ENCODE assay signal across 18 cellular contexts in the genomic region with DNA sequence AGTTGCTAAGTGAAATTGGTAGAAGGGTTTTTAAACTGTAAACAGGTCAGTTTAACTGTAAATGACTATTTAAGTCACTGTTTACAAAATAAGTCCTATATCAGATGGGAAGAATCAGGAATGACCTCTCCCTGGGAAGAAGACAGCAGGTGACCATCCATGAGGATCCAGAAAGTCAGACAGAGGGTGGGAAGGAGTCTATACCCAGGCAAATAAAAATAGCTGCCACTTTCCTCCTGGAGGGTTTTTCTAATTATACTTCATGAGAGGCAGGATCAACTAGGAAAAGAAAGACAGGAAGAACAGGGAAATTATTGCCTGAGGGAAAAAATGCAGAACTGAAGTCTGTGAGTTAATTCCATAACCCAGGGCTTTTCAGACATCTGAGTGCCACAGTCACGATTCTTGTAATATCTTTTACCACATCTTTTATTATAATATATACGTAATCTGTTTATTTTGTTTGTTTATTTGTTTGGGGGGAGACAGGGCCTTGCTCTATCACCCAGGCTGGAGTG. TPM values are rescaled to one million over a fixed set of nuclear protein-coding genes. Genes with fewer than 3 reads are reported as not detected.
DNase-seq lines count a peak whose midpoint lies in the region; ATAC-seq and TF ChIP-seq lines count a peak whose summit lies in the region.
"Had no signal": no experiment of that assay in that cellular context is flagged by ENCODE, and none has a peak within 500 bp of the region (broad histone marks: within the 10 kb centered on the region; RNA-seq: fewer than 3 reads in every experiment).

No MANE protein-coding gene starts in this region.

- DNase-seq in left ventricle myocardium superior (no peak), heart left ventricle (no peak), DMS53 treated with DMSO at 0.1 percent for 48 hours (lab: John Stamatoyannopoulos, UW; ENCODE audit: unreplicated experiment) (no peak), upper lobe of left lung (no peak), hypothalamus (lab: John Stamatoyannopoulos, UW) (no peak)
- DNase-seq: BE2C; CD4-positive, alpha-beta memory T cell; HCEC 1CT; KBM-7; MV-4-11; NCI-H187; NCI-H2107; NCI-H226; NCI-H524 treated with DMSO at 0.1 percent for 48 hours; PC-3 had no signal

- H3K9ac ChIP-seq in iPS-20b (ENCODE audit: low read depth, low read length) = peak overlapping the region; percentile 24; the same call in 1 of the 2 replicates

- 55 to 72% (median 64%) methylated on average over 2 of the region's 2 CpGs for WGBS in heart left ventricle, 4 donors
- WGBS in upper lobe of left lung, 2 donors = 45 to 55% methylated on average over 2 of the region's 2 CpGs

- TF ChIP-seq EP300 in upper lobe of left lung (IDR thresholded peaks at IDR 0.05) = no peak

- peak; percentile 53 for ATAC-seq in left ventricle myocardium superior
- ATAC-seq in heart left ventricle = no peak
- no peak for ATAC-seq in upper lobe of left lung (ENCODE audit: low FRiP score in 2 of 2)
- ATAC-seq: PC-3 had no signal

- TF ChIP-seq POLR2A in heart left ventricle (IDR thresholded peaks at IDR 0.05) (no peak), upper lobe of left lung (IDR thresholded peaks at IDR 0.05) (no peak)

- H3K4me1 ChIP-seq in heart left ventricle (peaks cover 0 to 26% (median 9%) of the 10 kb centered on the region in 12 donors), iPS-20b (ENCODE audit: insufficient read depth, low read length) (peaks cover 32% of the 10 kb centered on the region), upper lobe of left lung (peaks cover 12 to 25% (median 18%) of the 10 kb centered on the region in 4 donors)
- H3K4me1 ChIP-seq: BE2C had no signal

- intact Hi-C loops in left ventricle myocardium superior (cut with micrococcal nuclease) = no loop called here
- intact Hi-C loops in heart left ventricle (cut with DNase I) = no loop called here

- H3K4me3 ChIP-seq in heart left ventricle (no peak overlapping the region), iPS-20b (ENCODE audit: low read length) (0 out of 2 replicates have a peak overlapping the region, but pooled peaks have one; percentile 10), upper lobe of left lung (no peak overlapping the region)

- H3K27ac ChIP-seq in heart left ventricle (no peak overlapping the region), KOPT-K1 (ENCODE audit: low read depth, low read length, poor library complexity, severe bottlenecking) (peak overlapping the region; percentile 89), iPS-20b (ENCODE audit: low read length) (peak overlapping the region; percentile 16), upper lobe of left lung (no peak overlapping the region)
- H3K27ac ChIP-seq: RWPE1 had no signal

- H3K27me3 ChIP-seq in heart left ventricle (peaks cover 0 to 4% (median 0%) of the 10 kb centered on the region in 9 donors), iPS-20b (ENCODE audit: insufficient read depth, low read length) (no peaks in the 10 kb centered on the region), upper lobe of left lung (no peaks in the 10 kb centered on the region)
- H3K27me3 ChIP-seq: BE2C had no signal

- H3K36me3 ChIP-seq in heart left ventricle = no peaks in the 10 kb centered on the region
- no peaks in the 10 kb centered on the region for H3K36me3 ChIP-seq in KOPT-K1 (ENCODE audit: insufficient read depth, low read length)
- H3K36me3 ChIP-seq in iPS-20b (ENCODE audit: insufficient read depth, low read depth, low read length) = no peaks in the 10 kb centered on the region
- no peaks in the 10 kb centered on the region for H3K36me3 ChIP-seq in upper lobe of left lung
- H3K36me3 ChIP-seq: BE2C had no signal

- TF ChIP-seq CTCF in heart left ventricle (IDR thresholded peaks at IDR 0.05) = no peak
- no peak for TF ChIP-seq CTCF in upper lobe of left lung (IDR thresholded peaks at IDR 0.05)

- H3K9me3 ChIP-seq in heart left ventricle (no peaks in the 10 kb centered on the region), KOPT-K1 (ENCODE audit: insufficient read depth, low read length, poor library complexity, severe bottlenecking) (no peaks in the 10 kb centered on the region), iPS-20b (ENCODE audit: insufficient read depth, low read depth, low read length) (no peaks in the 10 kb centered on the region), upper lobe of left lung (no peaks in the 10 kb centered on the region)
- H3K9me3 ChIP-seq: BE2C had no signal

RNA-seq across cellular contexts. Expression of gene DNTT, which starts 7.0 kb away (rescaled TPM):
- not detected for total RNA-seq in left ventricle myocardium superior
- total RNA-seq in heart left ventricle = not detected
- polyA plus RNA-seq in heart left ventricle = not detected
- not detected for total RNA-seq in upper lobe of left lung
- total RNA-seq: CD4-positive, alpha-beta memory T cell; PC-3 had no signal
- polyA plus RNA-seq: CD4-positive, alpha-beta memory T cell had no signal

RNA-seq across cellular contexts. Expression of gene BLNK, which starts 39.9 kb away (rescaled TPM):
- total RNA-seq in left ventricle myocardium superior (1.3 TPM), heart left ventricle (10 to 100 TPM in 1 of 9 donors, 1 to 10 TPM in 3, under 1 TPM in 4, not detected in 1; 0.25 to 11.1 (median 1.0) TPM), upper lobe of left lung (10 to 100 TPM in 4 of 6 donors, 1 to 10 TPM in 2; 7.0 to 17.8 (median 10.8) TPM)
- under 1 TPM; 0.33 to 0.80 TPM for polyA plus RNA-seq in heart left ventricle
- total RNA-seq: PC-3 had no signal

RNA-seq across cellular contexts. Expression of gene OPALIN, which starts 47.6 kb away (rescaled TPM):
- total RNA-seq in left ventricle myocardium superior (not detected), heart left ventricle (under 1 TPM in 1 of 9 donors, not detected in 8; 0.16 TPM), upper lobe of left lung (not detected)
- not detected for polyA plus RNA-seq in heart left ventricle
- total RNA-seq: CD4-positive, alpha-beta memory T cell; PC-3 had no signal
- polyA plus RNA-seq: CD4-positive, alpha-beta memory T cell had no signal

Comparison
In these comparisons a context has a peak if more than half of its experiments do, and no peak if none do; other contexts are left out.
1. H3K27ac ChIP-seq: peak in KOPT-K1 (single experiment) and iPS-20b (single experiment); none in heart left ventricle (0 of 12) and upper lobe of left lung (0 of 4).